Comparison of ENCODE assay signal across 16 cellular contexts in genomic region chr10:30765611-30766010, GRCh38.
"Had no signal": no experiment of that assay in that cellular context is flagged by ENCODE, and none has a peak within 500 bp of the region (broad histone marks: within the 10 kb centered on the region; RNA-seq: fewer than 3 reads in every experiment).

No MANE protein-coding gene starts in this region.

- H3K27ac Mint-ChIP-seq: activated B cell treated with CpG ODN at 0.5 μM for 24 hours; activated CD8-positive, alpha-beta T cell treated with anti-CD3 and anti-CD28 coated beads for 36 hours had no signal

- ATAC-seq: activated CD8-positive, alpha-beta T cell treated with anti-CD3 and anti-CD28 coated beads for 36 hours; activated T-cell treated with anti-CD3 and anti-CD28 coated beads, Interleukin-2, amount 50 U/mL, for 4 hours; esophagus mucosa had no signal

- H3K27me3 Mint-ChIP-seq: activated CD8-positive, alpha-beta T cell treated with anti-CD3 and anti-CD28 coated beads for 36 hours had no signal

- H3K9me3 ChIP-seq: ovary had no signal

- H3K4me3 Mint-ChIP-seq: activated B cell treated with CpG ODN at 0.5 μM for 24 hours; activated CD8-positive, alpha-beta T cell treated with anti-CD3 and anti-CD28 coated beads for 36 hours; activated T-cell treated with anti-CD3 and anti-CD28 coated beads, Interleukin-2, amount 50 U/mL, for 4 hours had no signal

- H3K4me1 Mint-ChIP-seq: activated B cell treated with CpG ODN at 0.5 μM for 24 hours had no signal

- DNase-seq: activated B cell treated with CpG ODN at 0.5 μM for 24 hours; activated CD4-positive, alpha-beta T cell treated with anti-CD3 and anti-CD28 coated beads for 48 hours; activated CD8-positive, alpha-beta T cell treated with anti-CD3 and anti-CD28 coated beads for 36 hours; activated effector memory CD4-positive, alpha-beta T cell treated with Interleukin-2 at 50 U/mL for 16 hours; activated naive CD4-positive, alpha-beta T cell treated with anti-CD3 and anti-CD28 coated beads, Interleukin-2, amount 50 U/mL, for 16 hours; activated T-cell treated with anti-CD3 and anti-CD28 coated beads, Interleukin-2, amount 50 U/mL, for 4 hours; hippocampal formation; kidney glomerular epithelial cell; ovary; stimulated activated CD4-positive, alpha-beta T cell treated with anti-CD3 and anti-CD28 coated beads, Interleukin-4, amount 100 ng/mL, for 24 hours; stimulated activated naive CD4-positive, alpha-beta T cell; substantia nigra; SW 1271; trophoblast cell had no signal

- H3K4me3 ChIP-seq: cardiac muscle cell, ovary had no signal

- H3K27ac ChIP-seq: cardiac muscle cell, ovary had no signal

- H3K27me3 ChIP-seq: cardiac muscle cell, ovary had no signal

- H3K36me3 ChIP-seq: cardiac muscle cell, ovary had no signal
